Comparison of ENCODE assay signal across 30 cellular contexts in genomic region chr11:27596802-27597201, GRCh38.
"Had no signal": no experiment of that assay in that cellular context is flagged by ENCODE, and none has a peak within 500 bp of the region (broad histone marks: within the 10 kb centered on the region; RNA-seq: fewer than 3 reads in every experiment).

No MANE protein-coding gene starts in this region.

- DNase-seq: naive thymus-derived CD8-positive, alpha-beta T cell; nephron progenitor cell; nucleus accumbens; pancreas; right cardiac atrium; spleen; stimulated activated CD4-positive, alpha-beta T cell treated with anti-CD3 and anti-CD28 coated beads, Interleukin-12 subunit alpha, Interleukin-12 subunit beta, amount 100 ng/mL, for 4 hours; stimulated activated CD4-positive, alpha-beta T cell treated with anti-CD3 and anti-CD28 coated beads, Interleukin-1b, Interleukin-23, amount 100 ng/mL, for 48 hours; stimulated activated CD4-positive, alpha-beta T cell treated with anti-CD3 and anti-CD28 coated beads, Interleukin-4, amount 100 ng/mL, for 1 hour; stimulated activated CD4-positive, alpha-beta T cell treated with anti-CD3 and anti-CD28 coated beads, Interleukin-4, amount 100 ng/mL, for 4 hours; stimulated activated CD8-positive, alpha-beta memory T cell treated with anti-CD3 and anti-CD28 coated beads, Interleukin-4, amount 100 ng/mL, for 48 hours; stimulated activated naive CD4-positive, alpha-beta T cell; stimulated activated naive CD8-positive, alpha-beta T cell treated with anti-CD3 and anti-CD28 coated beads, Interleukin-15, amount 100 ng/mL, for 72 hours; stimulated activated naive CD8-positive, alpha-beta T cell treated with anti-CD3 and anti-CD28 coated beads, Interleukin-15, Interleukin-2, amounts not matched to agents 100 U/mL and 50 U/mL, for 24 hours; substantia nigra; testis; tibial artery; transverse colon; upper lobe of right lung; uterus had no signal

- H3K4me2 ChIP-seq: smooth muscle cell had no signal

- H3K27me3 Mint-ChIP-seq: naive thymus-derived CD8-positive, alpha-beta T cell; natural killer cell treated with Interleukin-12 subunit alpha and Interleukin-12 subunit beta and Interleukin-15 and Interleukin-18, amount 100 ng/mL, for 72 hours; stimulated activated memory B cell treated with anti-CD40 and anti-IgM and Interleukin-4, amounts not matched to agents 10 μg/mL and 1 μg/mL and 100 μg/mL, for 72 hours; stimulated activated naive CD8-positive, alpha-beta T cell treated with anti-CD3 and anti-CD28 coated beads, Interleukin-15, amount 100 ng/mL, for 72 hours; type B pancreatic cell had no signal

- H3K4me1 Mint-ChIP-seq: naive thymus-derived CD8-positive, alpha-beta T cell; nephron progenitor cell; neural crest cell; stimulated activated memory B cell treated with anti-CD40 and anti-IgM and Interleukin-4, amounts not matched to agents 10 μg/mL and 1 μg/mL and 100 μg/mL, for 72 hours; stimulated activated naive CD8-positive, alpha-beta T cell treated with anti-CD3 and anti-CD28 coated beads, Interleukin-15, amount 100 ng/mL, for 72 hours had no signal

- H3K4me3 Mint-ChIP-seq: naive thymus-derived CD8-positive, alpha-beta T cell; natural killer cell treated with Interleukin-12 subunit alpha and Interleukin-12 subunit beta and Interleukin-15 and Interleukin-18, amount 100 ng/mL, for 72 hours; nephron progenitor cell; neural crest cell; stimulated activated memory B cell treated with anti-CD40 and anti-IgM and Interleukin-4, amounts not matched to agents 10 μg/mL and 1 μg/mL and 100 μg/mL, for 72 hours; stimulated activated naive CD8-positive, alpha-beta T cell treated with anti-CD3 and anti-CD28 coated beads, Interleukin-15, amount 100 ng/mL, for 72 hours; type B pancreatic cell had no signal

- H3K9me3 ChIP-seq: neutrophil, pancreas, prostate gland, spleen, suprapubic skin, testis, tibial artery, transverse colon, upper lobe of right lung, uterus had no signal

- H3K4me3 ChIP-seq: pancreas, prostate gland, skin epidermis, smooth muscle cell, spleen, suprapubic skin, testis, tibial artery, transverse colon, upper lobe of right lung, uterus had no signal

- ATAC-seq: naive thymus-derived CD8-positive, alpha-beta T cell; natural killer cell treated with Interleukin-12 subunit alpha and Interleukin-12 subunit beta and Interleukin-15 and Interleukin-18, amount 100 ng/mL, for 72 hours; pancreas; right cardiac atrium; sciatic nerve; stimulated activated memory B cell treated with anti-CD40 and anti-IgM and Interleukin-4, amounts not matched to agents 10 μg/mL and 1 μg/mL and 100 μg/mL, for 72 hours; stimulated activated naive CD8-positive, alpha-beta T cell treated with anti-CD3 and anti-CD28 coated beads, Interleukin-15, amount 100 ng/mL, for 72 hours; stimulated activated naive CD8-positive, alpha-beta T cell treated with anti-CD3 and anti-CD28 coated beads, Interleukin-15, Interleukin-2, amounts not matched to agents 100 U/mL and 50 U/mL, for 24 hours; upper lobe of right lung had no signal

- H3K27ac Mint-ChIP-seq: naive thymus-derived CD8-positive, alpha-beta T cell; natural killer cell treated with Interleukin-12 subunit alpha and Interleukin-12 subunit beta and Interleukin-15 and Interleukin-18, amount 100 ng/mL, for 72 hours; stimulated activated memory B cell treated with anti-CD40 and anti-IgM and Interleukin-4, amounts not matched to agents 10 μg/mL and 1 μg/mL and 100 μg/mL, for 72 hours; stimulated activated naive CD8-positive, alpha-beta T cell treated with anti-CD3 and anti-CD28 coated beads, Interleukin-15, amount 100 ng/mL, for 72 hours; type B pancreatic cell had no signal

- H3K36me3 Mint-ChIP-seq: natural killer cell treated with Interleukin-12 subunit alpha and Interleukin-12 subunit beta and Interleukin-15 and Interleukin-18, amount 100 ng/mL, for 72 hours; type B pancreatic cell had no signal

- H3K27me3 ChIP-seq: neutrophil, pancreas, spleen, suprapubic skin, testis, tibial artery, transverse colon, upper lobe of right lung, uterus had no signal

- H3K27ac ChIP-seq: neutrophil, pancreas, prostate gland, skin epidermis, spleen, suprapubic skin, testis, tibial artery, transverse colon, upper lobe of right lung, uterus had no signal

- H3K9me3 Mint-ChIP-seq: nephron progenitor cell, type B pancreatic cell had no signal

- FAIRE-seq: pancreas had no signal

- H3K4me1 ChIP-seq: pancreas, prostate gland, spleen, suprapubic skin, testis, tibial artery, transverse colon, upper lobe of right lung, uterus had no signal

- H3K36me3 ChIP-seq: neutrophil, pancreas, prostate gland, spleen, suprapubic skin, transverse colon, upper lobe of right lung, uterus had no signal
